ENCODE assay signal across 2 cellular contexts in genomic region chr2:218402911-218403411, GRCh38.
TF ChIP-seq lines count a peak whose summit lies in the region.

No MANE protein-coding gene starts in this region.

TF ChIP-seq in GM12878, 131 proteins besides CTCF, POLR2A, EP300 and RAD21:
- TF ChIP-seq TCF12 (IDR thresholded peaks at IDR 0.05; ENCODE audit: low read depth, low read length) (no peak), MTA2 (IDR thresholded peaks at IDR 0.05; ENCODE audit: low read depth) (no peak), RUNX3 (IDR thresholded peaks at IDR 0.05; ENCODE audit: low read length) (no peak), SUPT20H (IDR thresholded peaks at IDR 0.05; ENCODE audit: borderline replicate concordance, control insufficient read depth, low read depth, low read length) (no peak), POU2F2 (IDR thresholded peaks at IDR 0.05; ENCODE audit: borderline replicate concordance, low read depth, low read length) (no peak), RB1 (IDR thresholded peaks at IDR 0.05; ENCODE audit: borderline replicate concordance) (no peak), SPI1 (IDR thresholded peaks at IDR 0.05; ENCODE audit: borderline replicate concordance, insufficient read depth, low read depth, low read length) (no peak), BACH1 (IDR thresholded peaks at IDR 0.05; ENCODE audit: borderline replicate concordance) (no peak), NFXL1 (IDR thresholded peaks at IDR 0.05; ENCODE audit: borderline replicate concordance) (no peak), SRF (IDR thresholded peaks at IDR 0.05; ENCODE audit: low read depth in 2 of 2, low read length in 2 of 2) (no peak), HDGF (IDR thresholded peaks at IDR 0.05) (no peak), MTA3 (IDR thresholded peaks at IDR 0.05; ENCODE audit: borderline replicate concordance, low read length) (no peak), CBX5 (IDR thresholded peaks at IDR 0.05; ENCODE audit: low read depth) (no peak), MEF2A (IDR thresholded peaks at IDR 0.05; ENCODE audit: insufficient read depth, low read depth, low read length) (no peak), HCFC1 (IDR thresholded peaks at IDR 0.05; ENCODE audit: low read length) (no peak)
- TF ChIP-seq, protein P1, sequence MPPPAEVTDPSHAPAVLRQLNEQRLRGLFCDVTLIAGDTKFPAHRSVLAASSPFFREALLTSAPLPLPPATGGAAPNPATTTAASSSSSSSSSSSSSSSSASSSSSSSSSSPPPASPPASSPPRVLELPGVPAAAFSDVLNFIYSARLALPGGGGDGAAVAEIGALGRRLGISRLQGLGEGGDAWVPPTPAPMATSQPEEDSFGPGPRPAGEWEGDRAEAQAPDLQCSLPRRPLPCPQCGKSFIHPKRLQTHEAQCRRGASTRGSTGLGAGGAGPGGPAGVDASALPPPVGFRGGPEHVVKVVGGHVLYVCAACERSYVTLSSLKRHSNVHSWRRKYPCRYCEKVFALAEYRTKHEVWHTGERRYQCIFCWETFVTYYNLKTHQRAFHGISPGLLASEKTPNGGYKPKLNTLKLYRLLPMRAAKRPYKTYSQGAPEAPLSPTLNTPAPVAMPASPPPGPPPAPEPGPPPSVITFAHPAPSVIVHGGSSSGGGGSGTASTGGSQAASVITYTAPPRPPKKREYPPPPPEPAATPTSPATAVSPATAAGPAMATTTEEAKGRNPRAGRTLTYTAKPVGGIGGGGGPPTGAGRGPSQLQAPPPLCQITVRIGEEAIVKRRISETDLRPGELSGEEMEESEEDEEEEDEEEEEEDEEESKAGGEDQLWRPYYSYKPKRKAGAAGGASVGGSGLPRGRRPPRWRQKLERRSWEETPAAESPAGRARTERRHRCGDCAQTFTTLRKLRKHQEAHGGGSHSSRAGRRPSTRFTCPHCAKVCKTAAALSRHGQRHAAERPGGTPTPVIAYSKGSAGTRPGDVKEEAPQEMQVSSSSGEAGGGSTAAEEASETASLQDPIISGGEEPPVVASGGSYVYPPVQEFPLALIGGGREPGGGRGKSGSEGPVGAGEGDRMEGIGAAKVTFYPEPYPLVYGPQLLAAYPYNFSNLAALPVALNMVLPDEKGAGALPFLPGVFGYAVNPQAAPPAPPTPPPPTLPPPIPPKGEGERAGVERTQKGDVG (CRISPR knock-in tag; IDR thresholded peaks at IDR 0.05), result no peak

TF ChIP-seq in GM12891, 5 proteins besides CTCF, POLR2A, EP300 and RAD21:
- TF ChIP-seq PAX5 (IDR thresholded peaks at IDR 0.05; ENCODE audit: insufficient read depth, low read length, severe bottlenecking) (no peak), SPI1 (IDR thresholded peaks at IDR 0.05; ENCODE audit: low read depth, low read length) (no peak), POU2F2 (IDR thresholded peaks at IDR 0.05; ENCODE audit: low read depth, low read length) (no peak), POLR2AphosphoS5 (IDR thresholded peaks at IDR 0.05; ENCODE audit: low read depth, low read length) (no peak), TAF1 (IDR thresholded peaks at IDR 0.05; ENCODE audit: low read depth, low read length) (no peak)
